Comparison of ENCODE assay signal across 28 cellular contexts in genomic region chr4:105661028-105661427, GRCh38.
"Had no signal": no experiment of that assay in that cellular context is flagged by ENCODE, and none has a peak within 500 bp of the region (broad histone marks: within the 10 kb centered on the region; RNA-seq: fewer than 3 reads in every experiment).

No MANE protein-coding gene starts in this region.

- H3K36me3 ChIP-seq: neural progenitor cell, ovary, spleen, suprapubic skin, tibial artery, transverse colon, upper lobe of right lung, uterus had no signal

- H3K27ac ChIP-seq: neural progenitor cell, ovary, parathyroid adenoma, psoas muscle, skin epidermis, spleen, suprapubic skin, testis, tibial artery, transverse colon, upper lobe of right lung, uterus had no signal

- H3K9me3 ChIP-seq: ovary, psoas muscle, spleen, suprapubic skin, testis, tibial artery, transverse colon, upper lobe of right lung, uterus had no signal

- H3K9ac ChIP-seq: neural progenitor cell, parathyroid adenoma had no signal

- H2AFZ ChIP-seq: neural progenitor cell, parathyroid adenoma had no signal

- ATAC-seq: natural killer cell; psoas muscle; right cardiac atrium; sciatic nerve; stimulated activated memory B cell treated with anti-CD40 and anti-IgM and Interleukin-4, amounts not matched to agents 10 μg/mL and 1 μg/mL and 100 μg/mL, for 72 hours; stimulated activated naive CD8-positive, alpha-beta T cell treated with anti-CD3 and anti-CD28 coated beads, Interleukin-15, amount 100 ng/mL, for 72 hours; stimulated activated naive CD8-positive, alpha-beta T cell treated with anti-CD3 and anti-CD28 coated beads, Interleukin-15, Interleukin-2, amounts not matched to agents 100 U/mL and 50 U/mL, for 24 hours; upper lobe of right lung had no signal

- H3K79me2 ChIP-seq: parathyroid adenoma had no signal

- H3K27me3 ChIP-seq: neural progenitor cell, ovary, spleen, suprapubic skin, testis, tibial artery, transverse colon, upper lobe of right lung, uterus had no signal

- H3K4me2 ChIP-seq: neural progenitor cell, smooth muscle cell had no signal

- H3K4me3 ChIP-seq: neural progenitor cell, ovary, psoas muscle, skin epidermis, smooth muscle cell, spleen, suprapubic skin, testis, tibial artery, transverse colon, upper lobe of right lung, uterus had no signal

- H3K4me1 ChIP-seq: neural progenitor cell, parathyroid adenoma, psoas muscle, spleen, suprapubic skin, testis, tibial artery, transverse colon, upper lobe of right lung, uterus had no signal

- DNase-seq: natural killer cell; occipital lobe; ovary; posterior cingulate gyrus; psoas muscle; right cardiac atrium; spleen; stimulated activated CD4-positive, alpha-beta T cell treated with anti-CD3 and anti-CD28 coated beads, Interleukin-12 subunit alpha, Interleukin-12 subunit beta, amount 100 ng/mL, for 4 hours; stimulated activated CD4-positive, alpha-beta T cell treated with anti-CD3 and anti-CD28 coated beads, Interleukin-1b, Interleukin-23, amount 100 ng/mL, for 48 hours; stimulated activated CD4-positive, alpha-beta T cell treated with anti-CD3 and anti-CD28 coated beads, Interleukin-4, amount 100 ng/mL, for 1 hour; stimulated activated CD4-positive, alpha-beta T cell treated with anti-CD3 and anti-CD28 coated beads, Interleukin-4, amount 100 ng/mL, for 4 hours; stimulated activated CD8-positive, alpha-beta memory T cell treated with anti-CD3 and anti-CD28 coated beads, Interleukin-4, amount 100 ng/mL, for 48 hours; stimulated activated naive CD4-positive, alpha-beta T cell; stimulated activated naive CD8-positive, alpha-beta T cell treated with anti-CD3 and anti-CD28 coated beads, Interleukin-15, amount 100 ng/mL, for 72 hours; stimulated activated naive CD8-positive, alpha-beta T cell treated with anti-CD3 and anti-CD28 coated beads, Interleukin-15, Interleukin-2, amounts not matched to agents 100 U/mL and 50 U/mL, for 24 hours; substantia nigra; testis; tibial artery; transverse colon; upper lobe of right lung; uterus had no signal
